10 cellular contexts compared by ENCODE assay signal in the genomic region with DNA sequence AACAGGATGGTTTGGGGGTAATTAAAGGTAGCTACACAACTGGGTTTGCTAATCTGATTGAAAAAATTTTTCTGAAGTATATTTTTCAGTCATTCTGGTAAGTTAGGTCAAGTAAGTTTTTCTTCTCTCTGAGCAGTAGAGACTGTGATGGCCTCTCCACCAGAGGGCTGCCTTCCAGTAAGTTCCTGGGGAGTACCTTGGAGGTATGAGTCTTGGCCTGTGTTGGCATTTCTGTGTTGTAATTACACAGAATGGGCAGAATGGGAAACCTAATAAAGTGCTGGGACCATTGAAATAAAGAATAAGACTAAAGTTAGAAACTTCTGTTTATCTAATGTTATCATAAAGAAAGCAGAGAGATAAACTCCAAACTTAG.
DNase-seq lines count a peak whose midpoint lies in the region; ATAC-seq and TF ChIP-seq lines count a peak whose summit lies in the region.
"Had no signal": no experiment of that assay in that cellular context is flagged by ENCODE, and none has a peak within 500 bp of the region (broad histone marks: within the 10 kb centered on the region; RNA-seq: fewer than 3 reads in every experiment).

No MANE protein-coding gene starts in this region.

- no peak overlapping the region for H3K27ac Mint-ChIP-seq in CD8-positive, alpha-beta T cell
- no peak overlapping the region for H3K27ac Mint-ChIP-seq in mesothelial cell of epicardium
- H3K27ac Mint-ChIP-seq in activated naive CD8-positive, alpha-beta T cell treated with anti-CD3 and anti-CD28 coated beads for 36 hours, result no peak overlapping the region

- no peak overlapping the region for H3K27ac ChIP-seq in C4-2B
- H3K27ac ChIP-seq in CD8-positive, alpha-beta T cell (ENCODE audit: low read depth, low read length), result no peak overlapping the region

- ATAC-seq in CD8-positive, alpha-beta T cell, result no peak

- H3K9me3 ChIP-seq in MG63, result no peaks in the 10 kb centered on the region
- H3K9me3 ChIP-seq in CD8-positive, alpha-beta T cell (ENCODE audit: low read length), result no peaks in the 10 kb centered on the region

- H3K4me1 ChIP-seq in CD8-positive, alpha-beta T cell (ENCODE audit: insufficient read depth, low read length), result no peaks in the 10 kb centered on the region

- intact Hi-C loops in CD8-positive, alpha-beta T cell (cut with DNase I, micrococcal nuclease), result no loop called here

- 0 out of 2 replicates have a peak, but pooled peaks cover 2% of the 10 kb centered on the region for H3K27me3 ChIP-seq in MG63
- no peaks in the 10 kb centered on the region for H3K27me3 ChIP-seq in CD8-positive, alpha-beta T cell (ENCODE audit: insufficient read depth, low read length)

- H3K9me3 Mint-ChIP-seq in CD8-positive, alpha-beta T cell, result no peaks in the 10 kb centered on the region
- no peaks in the 10 kb centered on the region for H3K9me3 Mint-ChIP-seq in mesothelial cell of epicardium
- H3K9me3 Mint-ChIP-seq in activated naive CD8-positive, alpha-beta T cell treated with anti-CD3 and anti-CD28 coated beads for 36 hours, result no peaks in the 10 kb centered on the region

- POLR2A ChIA-PET in CD8-positive, alpha-beta T cell (lab: Charles Lee), result no interaction called here

- peak; percentile 66 for TF ChIP-seq CTCF in C4-2B (conservative IDR thresholded peaks at IDR 0.05)
- TF ChIP-seq CTCF in cardiac fibroblast (IDR thresholded peaks at IDR 0.05; ENCODE audit: low read depth, low read length), result peak; percentile 53
- TF ChIP-seq CTCF in CD8-positive, alpha-beta T cell (IDR thresholded peaks at IDR 0.05), result no peak
- TF ChIP-seq CTCF in mesothelial cell of epicardium (IDR thresholded peaks at IDR 0.05; ENCODE audit: unreplicated experiment), result no peak

- H3K27me3 Mint-ChIP-seq in CD8-positive, alpha-beta T cell (ENCODE audit: low read depth), result peaks cover 3% of the 10 kb centered on the region
- H3K27me3 Mint-ChIP-seq in mesothelial cell of epicardium (ENCODE audit: low read depth), result no peaks in the 10 kb centered on the region
- peaks cover 20% of the 10 kb centered on the region for H3K27me3 Mint-ChIP-seq in activated naive CD8-positive, alpha-beta T cell treated with anti-CD3 and anti-CD28 coated beads for 36 hours

- H3K4me1 Mint-ChIP-seq in CD8-positive, alpha-beta T cell (ENCODE audit: low read depth), result no peaks in the 10 kb centered on the region
- H3K4me1 Mint-ChIP-seq in mesothelial cell of epicardium, result peaks cover 31% of the 10 kb centered on the region
- H3K4me1 Mint-ChIP-seq in activated naive CD8-positive, alpha-beta T cell treated with anti-CD3 and anti-CD28 coated beads for 36 hours, result no peaks in the 10 kb centered on the region

- no peak overlapping the region for H3K4me3 ChIP-seq in MG63
- H3K4me3 ChIP-seq in cardiac fibroblast (replicated peaks in 1 of 2; ENCODE audit: low read depth in 2 of 2, low read length in 2 of 2), result no peak overlapping the region
- no peak overlapping the region for H3K4me3 ChIP-seq in CD8-positive, alpha-beta T cell (ENCODE audit: low read depth, low read length)

- CTCF ChIA-PET in CD8-positive, alpha-beta T cell (lab: Charles Lee), result no interaction called here

- peak; percentile 12 for DNase-seq in MG63
- DNase-seq in cardiac fibroblast (ENCODE audit: low read depth in 2 of 2), result peak; percentile 58 to 59
- DNase-seq in lung microvascular endothelial cell (ENCODE audit: low read depth in 2 of 2), result peak; percentile 20 to 53
- DNase-seq in CD8-positive, alpha-beta T cell, result no peak
- DNase-seq in cerebellum (ENCODE audit: low spot score), result no peak
- DNase-seq in mesothelial cell of epicardium (ENCODE audit: low spot score in 2 of 2, unreplicated experiment in 2 of 2), result no peak
- DNase-seq in activated naive CD8-positive, alpha-beta T cell treated with anti-CD3 and anti-CD28 coated beads for 36 hours, result no peak
- DNase-seq: amniotic stem cell, substantia nigra had no signal

- H3K36me3 ChIP-seq in MG63, result no peaks in the 10 kb centered on the region
- H3K36me3 ChIP-seq in CD8-positive, alpha-beta T cell (ENCODE audit: insufficient read depth, low read length), result no peaks in the 10 kb centered on the region

- no peaks in the 10 kb centered on the region for H3K36me3 Mint-ChIP-seq in CD8-positive, alpha-beta T cell
- no peaks in the 10 kb centered on the region for H3K36me3 Mint-ChIP-seq in mesothelial cell of epicardium
- no peaks in the 10 kb centered on the region for H3K36me3 Mint-ChIP-seq in activated naive CD8-positive, alpha-beta T cell treated with anti-CD3 and anti-CD28 coated beads for 36 hours

- H3K4me3 Mint-ChIP-seq in CD8-positive, alpha-beta T cell, result no peak overlapping the region
- H3K4me3 Mint-ChIP-seq in mesothelial cell of epicardium, result no peak overlapping the region
- no peak overlapping the region for H3K4me3 Mint-ChIP-seq in activated naive CD8-positive, alpha-beta T cell treated with anti-CD3 and anti-CD28 coated beads for 36 hours

Comparison
In these comparisons a context has a peak if more than half of its experiments do, and no peak if none do; other contexts are left out.
1. CTCF ChIP-seq: peak in C4-2B (single experiment) and cardiac fibroblast (single experiment); none in CD8-positive, alpha-beta T cell (single experiment) and mesothelial cell of epicardium (single experiment).
2. DNase-seq: peak in MG63 (single experiment), cardiac fibroblast (2 of 2) and lung microvascular endothelial cell (2 of 2); none in CD8-positive, alpha-beta T cell (0 of 7), cerebellum (single experiment), mesothelial cell of epicardium (0 of 2) and activated naive CD8-positive, alpha-beta T cell treated with anti-CD3 and anti-CD28 coated beads for 36 hours (single experiment).